ENCODE assay signal across 25 cellular contexts in genomic region chr5:154813158-154813557, GRCh38. TPM values are rescaled to one million over a fixed set of nuclear protein-coding genes. Genes with fewer than 3 reads are reported as not detected.
DNase-seq lines count a peak whose midpoint lies in the region; ATAC-seq, FAIRE-seq and TF ChIP-seq lines count a peak whose summit lies in the region.
"Had no signal": no experiment of that assay in that cellular context is flagged by ENCODE, and none has a peak within 500 bp of the region (broad histone marks: within the 10 kb centered on the region; RNA-seq: fewer than 3 reads in every experiment).

No MANE protein-coding gene starts in this region.

- no peak for TF ChIP-seq POLR2A in GM12891 (IDR thresholded peaks at IDR 0.05; ENCODE audit: low read depth, low read length)

- no peak for TF ChIP-seq CTCF in osteoblast (IDR thresholded peaks at IDR 0.05; ENCODE audit: extremely low read depth, low read depth, low read length)

- H3K27ac ChIP-seq in osteoblast (ENCODE audit: low read depth, low read length), result peak overlapping the region; percentile 36
- H3K27ac ChIP-seq: tibial artery had no signal

- H3K4me1 ChIP-seq in osteoblast (ENCODE audit: insufficient read depth, low read length), result no peaks in the 10 kb centered on the region

- H3K36me3 Mint-ChIP-seq in activated naive CD4-positive, alpha-beta T cell treated with anti-CD3 and anti-CD28 coated beads for 36 hours (ENCODE audit: low read depth), result peaks cover 68% of the 10 kb centered on the region
- peaks cover 72% of the 10 kb centered on the region for H3K36me3 Mint-ChIP-seq in activated naive CD8-positive, alpha-beta T cell treated with anti-CD3 and anti-CD28 coated beads, Interleukin-2, amount 50 U/mL, for 24 hours (ENCODE audit: low read depth)

- no peaks in the 10 kb centered on the region for H3K27me3 Mint-ChIP-seq in activated naive CD4-positive, alpha-beta T cell treated with anti-CD3 and anti-CD28 coated beads for 36 hours (ENCODE audit: low read depth)
- no peaks in the 10 kb centered on the region for H3K27me3 Mint-ChIP-seq in activated naive CD8-positive, alpha-beta T cell treated with anti-CD3 and anti-CD28 coated beads, Interleukin-2, amount 50 U/mL, for 24 hours

- FAIRE-seq in GM12891 (lab: Jason Lieb, UNC), result peak; percentile 43
- FAIRE-seq: colon had no signal

- H3K36me3 ChIP-seq in osteoblast (ENCODE audit: insufficient read depth, low read length), result peaks cover 86% of the 10 kb centered on the region

- peaks cover 3% of the 10 kb centered on the region for H4K20me1 ChIP-seq in osteoblast (ENCODE audit: insufficient read depth, low read length)

- H3K9me3 ChIP-seq in osteoblast (ENCODE audit: low read depth, low read length), result no peaks in the 10 kb centered on the region
- H3K9me3 ChIP-seq: tibial artery had no signal

- intact Hi-C loops in activated naive CD4-positive, alpha-beta T cell treated with anti-CD3 and anti-CD28 coated beads for 36 hours (cut with micrococcal nuclease), result no loop called here

- H3K79me2 ChIP-seq in osteoblast (ENCODE audit: insufficient read depth, low read length), result peaks cover 25% of the 10 kb centered on the region

- no peak overlapping the region for H3K4me2 ChIP-seq in osteoblast (ENCODE audit: insufficient read depth, low read length)
- H3K4me2 ChIP-seq: smooth muscle cell had no signal

- H2AFZ ChIP-seq in osteoblast (ENCODE audit: low read length), result no peak overlapping the region

- no peak overlapping the region for H3K4me3 Mint-ChIP-seq in activated naive CD4-positive, alpha-beta T cell treated with anti-CD3 and anti-CD28 coated beads for 36 hours
- H3K4me3 Mint-ChIP-seq in activated naive CD8-positive, alpha-beta T cell treated with anti-CD3 and anti-CD28 coated beads, Interleukin-2, amount 50 U/mL, for 24 hours, result no peak overlapping the region

- peak overlapping the region; percentile 14 for H3K27ac Mint-ChIP-seq in activated naive CD4-positive, alpha-beta T cell treated with anti-CD3 and anti-CD28 coated beads for 36 hours
- peak overlapping the region; percentile 57 for H3K27ac Mint-ChIP-seq in activated naive CD8-positive, alpha-beta T cell treated with anti-CD3 and anti-CD28 coated beads, Interleukin-2, amount 50 U/mL, for 24 hours

- CTCF ChIA-PET in activated naive CD4-positive, alpha-beta T cell treated with anti-CD3 and anti-CD28 coated beads for 36 hours (lab: Charles Lee), result interaction anchor here (1.4 kb wide), 1 partner anchor 163 kb away, joined by 3 read pairs; no protein-coding TSS in a partner anchor

- no peak for ATAC-seq in activated naive CD8-positive, alpha-beta T cell treated with anti-CD3 and anti-CD28 coated beads, Interleukin-2, amount 50 U/mL, for 24 hours
- no peak for ATAC-seq in GM21360 (IDR thresholded peaks at IDR 0.05; ENCODE audit: unreplicated experiment)

- no peak for DNase-seq in activated naive CD4-positive, alpha-beta T cell treated with anti-CD3 and anti-CD28 coated beads for 36 hours
- DNase-seq in activated naive CD4-positive, alpha-beta T cell (lab: John Stamatoyannopoulos, UW), result no peak
- DNase-seq in GM12891 (ENCODE audit: insufficient read length, low spot score) (no peak), osteoblast (ENCODE audit: insufficient read length, low spot score, missing footprints) (no peak), NCI-H2107 treated with DMSO at 0.1 percent for 48 hours (lab: John Stamatoyannopoulos, UW; ENCODE audit: unreplicated experiment) (no peak), DMS114 treated with DMSO at 0.1 percent for 48 hours (lab: John Stamatoyannopoulos, UW; ENCODE audit: unreplicated experiment) (no peak)
- no peak for DNase-seq in activated naive CD8-positive, alpha-beta T cell treated with anti-CD3 and anti-CD28 coated beads, Interleukin-2, amount 50 U/mL, for 24 hours
- DNase-seq: amniotic stem cell, C1 segment of cervical spinal cord, EL, foreskin fibroblast, H7, IMR-90, left cardiac atrium, mammary epithelial cell, NCI-H1105, NCI-H2081, NCI-H446, retina, T1000, tibial artery had no signal

- peaks cover 28% of the 10 kb centered on the region for H3K4me1 Mint-ChIP-seq in activated naive CD4-positive, alpha-beta T cell treated with anti-CD3 and anti-CD28 coated beads for 36 hours (ENCODE audit: low read depth)
- peaks cover 27% of the 10 kb centered on the region for H3K4me1 Mint-ChIP-seq in activated naive CD8-positive, alpha-beta T cell treated with anti-CD3 and anti-CD28 coated beads, Interleukin-2, amount 50 U/mL, for 24 hours

- no peaks in the 10 kb centered on the region for H3K9me3 Mint-ChIP-seq in activated naive CD4-positive, alpha-beta T cell treated with anti-CD3 and anti-CD28 coated beads for 36 hours
- H3K9me3 Mint-ChIP-seq in activated naive CD8-positive, alpha-beta T cell treated with anti-CD3 and anti-CD28 coated beads, Interleukin-2, amount 50 U/mL, for 24 hours, result no peaks in the 10 kb centered on the region

- H3K4me3 ChIP-seq in osteoblast (ENCODE audit: insufficient read depth, low read length), result no peak overlapping the region
- H3K4me3 ChIP-seq: smooth muscle cell, tibial artery had no signal

- H3K27me3 ChIP-seq in osteoblast (ENCODE audit: insufficient read depth, low read length), result no peaks in the 10 kb centered on the region
- H3K27me3 ChIP-seq: tibial artery had no signal

TF ChIP-seq in GM12891, 5 proteins besides CTCF, POLR2A, EP300 and RAD21:
- no peak for TF ChIP-seq TAF1 (IDR thresholded peaks at IDR 0.05; ENCODE audit: low read depth, low read length)
- TF ChIP-seq POU2F2 (IDR thresholded peaks at IDR 0.05; ENCODE audit: low read depth, low read length), result no peak
- TF ChIP-seq SPI1 (IDR thresholded peaks at IDR 0.05; ENCODE audit: low read depth, low read length), result no peak
- TF ChIP-seq PAX5 (IDR thresholded peaks at IDR 0.05; ENCODE audit: insufficient read depth, low read length, severe bottlenecking), result no peak
- no peak for TF ChIP-seq POLR2AphosphoS5 (IDR thresholded peaks at IDR 0.05; ENCODE audit: low read depth, low read length)
TF ChIP-seq in GM12891: peak in this region for 0.

RNA-seq across cellular contexts. Expression of gene FAXDC2, which starts 37.2 kb away (rescaled TPM):
- total RNA-seq in activated naive CD4-positive, alpha-beta T cell treated with anti-CD3 and anti-CD28 coated beads for 36 hours, result not detected
- polyA plus RNA-seq in GM12891 (2012; ENCODE audit: low read depth, missing spikeins), result 0.76 TPM
- 13.8 and 19.2 TPM in 2 replicates for total RNA-seq in osteoblast
- total RNA-seq: activated CD8-positive, alpha-beta memory T cell treated with anti-CD3 and anti-CD28 coated beads for 36 hours had no signal

RNA-seq across cellular contexts. Expression of gene CNOT8, which starts 45.3 kb away (rescaled TPM):
- total RNA-seq in activated naive CD4-positive, alpha-beta T cell treated with anti-CD3 and anti-CD28 coated beads for 36 hours, result 10 to 100 TPM; 63.5 to 65.3 TPM
- 28.1 TPM for polyA plus RNA-seq in GM12891 (2012; ENCODE audit: low read depth, missing spikeins)
- 48.6 and 55.7 TPM in 2 replicates for total RNA-seq in osteoblast

RNA-seq across cellular contexts. Expression of gene LARP1, which starts 58.0 kb away (rescaled TPM):
- total RNA-seq in activated naive CD4-positive, alpha-beta T cell treated with anti-CD3 and anti-CD28 coated beads for 36 hours, result 100 to 1,000 TPM; 200 to 203 TPM
- 43.5 TPM for polyA plus RNA-seq in GM12891 (2012; ENCODE audit: low read depth, missing spikeins)
- 115 and 124 TPM in 2 replicates for total RNA-seq in osteoblast

Comparison
In these comparisons a context has a peak if more than half of its experiments do, and no peak if none do; other contexts are left out.
1. RNA of gene FAXDC2, which starts 37.2 kb away (total RNA-seq): 13.8 to 19.2 TPM in osteoblast; not detected in activated naive CD4-positive, alpha-beta T cell treated with anti-CD3 and anti-CD28 coated beads for 36 hours; every median in the first group is over 10 times any median in the second.